Comparison of ENCODE assay signal across 9 cellular contexts in genomic region chr10:61992059-61992460, GRCh38.
A peak's percentile ranks its signal among the peaks of the same experiment; 100 is the strongest.
DNase-seq lines count a peak whose midpoint lies in the region.
"Had no signal": no experiment of that assay in that cellular context is flagged by ENCODE, and none has a peak within 500 bp of the region (broad histone marks: within the 10 kb centered on the region; RNA-seq: fewer than 3 reads in every experiment).

No MANE protein-coding gene starts in this region.

- H3K4me1 Mint-ChIP-seq in T-helper 2 cell treated with Interferon-gamma antibody and Interleukin-4, amounts not matched to agents 5 μg/mL and 100 μg/mL, for 36 hours (ENCODE audit: low read depth): peaks cover 65% of the 10 kb centered on the region

- no peaks in the 10 kb centered on the region for H3K9me3 Mint-ChIP-seq in T-helper 2 cell treated with Interferon-gamma antibody and Interleukin-4, amounts not matched to agents 5 μg/mL and 100 μg/mL, for 36 hours

- no peaks in the 10 kb centered on the region for H3K27me3 Mint-ChIP-seq in T-helper 2 cell treated with Interferon-gamma antibody and Interleukin-4, amounts not matched to agents 5 μg/mL and 100 μg/mL, for 36 hours (ENCODE audit: low read depth)

- DNase-seq in EH (ENCODE audit: low read depth): peak; percentile 39
- DNase-seq in T-helper 2 cell treated with Interferon-gamma antibody and Interleukin-4, amounts not matched to agents 5 μg/mL and 100 μg/mL, for 36 hours (ENCODE audit: low spot score): no peak
- peak; percentile 71 for DNase-seq in fibroblast of gingiva (ENCODE audit: low read depth)
- peak; percentile 66 for DNase-seq in renal cortical epithelial cell (ENCODE audit: low read depth)
- no peak for DNase-seq in COLO829 (ENCODE audit: low spot score)
- DNase-seq in middle frontal gyrus (ENCODE audit: extremely low spot score, low spot score): no peak
- DNase-seq in activated CD4-positive, alpha-beta T cell treated with anti-CD3 and anti-CD28 coated beads for 1 hour: no peak
- DNase-seq in GM19238 (ENCODE audit: insufficient read length, low spot score): no peak
- DNase-seq: NCI-H524 treated with DMSO at 0.1 percent for 48 hours had no signal

- H3K27ac Mint-ChIP-seq in T-helper 2 cell treated with Interferon-gamma antibody and Interleukin-4, amounts not matched to agents 5 μg/mL and 100 μg/mL, for 36 hours: peak overlapping the region; percentile 89

- peak overlapping the region; percentile 80 for H3K4me3 Mint-ChIP-seq in T-helper 2 cell treated with Interferon-gamma antibody and Interleukin-4, amounts not matched to agents 5 μg/mL and 100 μg/mL, for 36 hours

- H3K36me3 Mint-ChIP-seq in T-helper 2 cell treated with Interferon-gamma antibody and Interleukin-4, amounts not matched to agents 5 μg/mL and 100 μg/mL, for 36 hours (ENCODE audit: low read depth): peaks cover 31% of the 10 kb centered on the region

Comparison
In these comparisons a context has a peak if more than half of its experiments do, and no peak if none do; other contexts are left out.
1. DNase-seq: peak in EH (single experiment), fibroblast of gingiva (single experiment) and renal cortical epithelial cell (single experiment); none in T-helper 2 cell treated with Interferon-gamma antibody and Interleukin-4, amounts not matched to agents 5 μg/mL and 100 μg/mL, for 36 hours (single experiment), COLO829 (single experiment), middle frontal gyrus (single experiment), activated CD4-positive, alpha-beta T cell treated with anti-CD3 and anti-CD28 coated beads for 1 hour (single experiment) and GM19238 (single experiment).